In the genomic region with DNA sequence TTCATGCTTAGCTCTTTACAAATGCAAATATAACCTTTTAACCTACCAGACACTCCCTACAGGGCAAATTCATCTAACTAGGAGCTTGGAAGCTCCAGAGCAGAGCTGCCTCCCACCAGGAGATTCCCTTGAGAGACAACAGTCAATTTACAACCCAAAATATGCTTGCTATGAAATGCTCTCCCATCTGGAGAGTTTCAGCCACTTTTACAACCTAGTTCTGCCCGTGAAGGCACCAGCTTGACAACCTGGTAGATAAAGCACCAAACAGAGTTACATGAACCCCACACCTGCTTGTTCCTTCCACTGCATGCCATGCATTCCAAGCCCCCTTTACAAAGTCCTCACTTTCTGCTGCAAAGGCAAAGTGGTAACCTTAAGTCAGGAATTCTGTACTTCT, we compare ENCODE assay signal across 14 cellular contexts.
"Had no signal": no experiment of that assay in that cellular context is flagged by ENCODE, and none has a peak within 500 bp of the region (broad histone marks: within the 10 kb centered on the region; RNA-seq: fewer than 3 reads in every experiment).

No MANE protein-coding gene starts in this region.

- H3K9me3 ChIP-seq: sigmoid colon, upper lobe of right lung had no signal

- H3K27me3 ChIP-seq: cardiac muscle cell, sigmoid colon, stomach, upper lobe of right lung had no signal

- H3K27ac ChIP-seq: cardiac muscle cell, parathyroid adenoma, sigmoid colon, stomach, upper lobe of right lung, WERI-Rb-1 had no signal

- DNase-seq: activated CD4-positive, alpha-beta memory T cell treated with anti-CD3 and anti-CD28 coated beads for 36 hours; activated CD8-positive, alpha-beta memory T cell treated with anti-CD3 and anti-CD28 coated beads, Interleukin-2, amount 10 ng/mL, durations not matched to agents 7 days and 5 days; amniotic stem cell; dermis blood vessel endothelial cell; effector memory CD8-positive, alpha-beta T cell; immature natural killer cell; natural killer cell; sigmoid colon; stimulated activated CD4-positive, alpha-beta T cell treated with anti-CD3 and anti-CD28 coated beads, Interleukin-4, amount 100 ng/mL, for 24 hours; stomach; upper lobe of right lung; WERI-Rb-1 had no signal

- H3K4me3 ChIP-seq: cardiac muscle cell, sigmoid colon, stomach, upper lobe of right lung had no signal

- H3K79me2 ChIP-seq: parathyroid adenoma had no signal

- H3K4me1 ChIP-seq: parathyroid adenoma, stomach, upper lobe of right lung had no signal

- H3K9ac ChIP-seq: parathyroid adenoma had no signal

- H3K36me3 ChIP-seq: cardiac muscle cell, sigmoid colon, stomach, upper lobe of right lung, WERI-Rb-1 had no signal
